ENCODE assay signal across 8 cellular contexts in genomic region chr13:66618702-66619101, GRCh38.
DNase-seq lines count a peak whose midpoint lies in the region; ATAC-seq and TF ChIP-seq lines count a peak whose summit lies in the region.

No MANE protein-coding gene starts in this region.

- H3K4me1 ChIP-seq in liver (ENCODE audit: control insufficient read depth in 4 of 4, insufficient read depth in 4 of 4, low read length in 3 of 4) (no peaks in the 10 kb centered on the region), Peyer's patch (no peaks in the 10 kb centered on the region)

- no peak overlapping the region for H3K4me3 ChIP-seq in WI38 (ENCODE audit: low read depth, low read length)
- H3K4me3 ChIP-seq in liver (ENCODE audit: low read depth in 1 of 3, low read length in 3 of 3): no peak overlapping the region
- no peak overlapping the region for H3K4me3 ChIP-seq in coronary artery
- no peak overlapping the region for H3K4me3 ChIP-seq in Peyer's patch

- no peaks in the 10 kb centered on the region for H3K36me3 ChIP-seq in liver (ENCODE audit: control insufficient read depth in 4 of 4, insufficient read depth in 3 of 4, low read depth in 1 of 4, low read length in 3 of 4)
- no peaks in the 10 kb centered on the region for H3K36me3 ChIP-seq in Peyer's patch

- DNase-seq in EL (peak; percentile 16), coronary artery (ENCODE audit: low spot score) (no peak), OCI-M2 (lab: John Stamatoyannopoulos, UW; ENCODE audit: unreplicated experiment) (no peak), Peyer's patch (no peak)

- H3K27ac ChIP-seq in liver (ENCODE audit: low read depth in 1 of 2, low read length in 2 of 2) (no peak overlapping the region), coronary artery (no peak overlapping the region), Peyer's patch (no peak overlapping the region)

- no peak overlapping the region for H3K9ac ChIP-seq in liver (ENCODE audit: low read depth in 1 of 2, low read length in 2 of 2)

- H3K27me3 ChIP-seq in liver (ENCODE audit: control insufficient read depth in 4 of 4, insufficient read depth in 4 of 4, low read length in 3 of 4) (peaks cover 0 to 3% (median 0%) of the 10 kb centered on the region in 4 donors), Peyer's patch (no peaks in the 10 kb centered on the region)

- ATAC-seq in HG03378 (IDR thresholded peaks at IDR 0.05; ENCODE audit: unreplicated experiment) (peak; percentile 74), HG03280 (IDR thresholded peaks at IDR 0.05; ENCODE audit: unreplicated experiment) (no peak)

- 36% methylated on average over 1 of the region's 1 CpG for WGBS in liver

- peak; percentile 57 to 61 for TF ChIP-seq RAD21 in liver (IDR thresholded peaks at IDR 0.05)

- TF ChIP-seq POLR2A in Peyer's patch (IDR thresholded peaks at IDR 0.05): no peak

- H3K9me3 ChIP-seq in liver (ENCODE audit: control insufficient read depth in 4 of 4, low read length in 3 of 4) (no peaks in the 10 kb centered on the region), Peyer's patch (no peaks in the 10 kb centered on the region)

- TF ChIP-seq CTCF in WI38 (IDR thresholded peaks at IDR 0.05; ENCODE audit: low read depth, low read length) (peak; percentile 24; the same call in 1 of the 2 replicates), liver (IDR thresholded peaks at IDR 0.05; ENCODE audit: low read depth, low read length, missing input control) (peak; percentile 27), coronary artery (IDR thresholded peaks at IDR 0.05) (no peak), Peyer's patch (IDR thresholded peaks at IDR 0.05) (peak in 1 of 6 experiments; percentile 8)

TF ChIP-seq in liver, 16 proteins besides CTCF, POLR2A, EP300 and RAD21:
- TF ChIP-seq NR2F2 (IDR thresholded peaks at IDR 0.05) (no peak), TAF1 (conservative IDR thresholded peaks at IDR 0.05) (no peak), GABPA (IDR thresholded peaks at IDR 0.05 in 1 of 2, conservative IDR thresholded peaks at IDR 0.05 in 1 of 2) (no peak), ZBTB33 (IDR thresholded peaks at IDR 0.05) (no peak), YY1 (IDR thresholded peaks at IDR 0.05) (no peak), JUND (IDR thresholded peaks at IDR 0.05) (no peak)
